ENCODE assay signal across 18 cellular contexts in the genomic region with DNA sequence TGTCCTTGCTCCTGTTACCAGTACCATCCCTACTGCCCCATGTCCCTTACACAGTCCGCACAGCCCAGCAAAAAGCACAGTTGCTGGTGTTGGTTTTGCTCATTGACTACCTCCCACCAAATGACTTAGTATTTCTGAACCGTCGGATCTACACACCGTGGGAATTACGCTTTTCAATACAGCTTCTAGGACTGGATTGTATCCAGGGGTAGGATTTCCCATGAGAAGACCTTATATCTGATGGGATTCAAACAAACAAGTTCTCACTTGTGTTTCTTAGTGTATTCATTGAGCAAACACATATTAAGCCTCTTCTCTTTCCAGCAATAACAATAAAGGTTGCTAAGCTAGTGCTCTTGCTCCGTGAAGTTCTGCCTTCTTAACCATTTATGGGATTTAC.
"Had no signal": no experiment of that assay in that cellular context is flagged by ENCODE, and none has a peak within 500 bp of the region (broad histone marks: within the 10 kb centered on the region; RNA-seq: fewer than 3 reads in every experiment).

No MANE protein-coding gene starts in this region.

- H3K27ac ChIP-seq: ascending aorta, lower lobe of right lung, thoracic aorta, vagina, VCaP had no signal

- H3K27me3 ChIP-seq: ascending aorta, vagina had no signal

- H3K4me3 ChIP-seq: ascending aorta, lower lobe of right lung, mucosa of descending colon, thoracic aorta, vagina had no signal

- H3K4me1 ChIP-seq: ascending aorta had no signal

- H3K9me3 ChIP-seq: ascending aorta, lower lobe of right lung, mucosa of descending colon, thoracic aorta, vagina had no signal

- DNase-seq: activated CD4-positive, alpha-beta T cell treated with anti-CD3 and anti-CD28 coated beads, Interleukin-2, amount 10 ng/mL, durations not matched to agents 24 days and 14 days; activated CD8-positive, alpha-beta memory T cell treated with anti-CD3 and anti-CD28 coated beads, Interleukin-2, amount 10 ng/mL, durations not matched to agents 7 days and 5 days; activated CD8-positive, alpha-beta T cell treated with anti-CD3 and anti-CD28 coated beads for 36 hours; activated gamma-delta T cell; activated T-cell treated with anti-CD3 and anti-CD28 coated beads for 4 hours; lower lobe of right lung; mesendoderm; mucosa of descending colon; nucleus accumbens; small intestine; stimulated activated CD8-positive, alpha-beta memory T cell treated with anti-CD3 and anti-CD28 coated beads, Interleukin-4, amount 100 ng/mL, for 48 hours; stimulated activated naive CD4-positive, alpha-beta T cell had no signal

- ATAC-seq: activated CD4-positive, CD25-positive, alpha-beta regulatory T cell treated with anti-CD3 and anti-CD28 coated beads, Interleukin-2, amount 50 U/mL, for 24 hours; activated CD8-positive, alpha-beta memory T cell treated with anti-CD3 and anti-CD28 coated beads, Interleukin-2, amount 10 ng/mL, durations not matched to agents 7 days and 5 days; activated CD8-positive, alpha-beta T cell treated with anti-CD3 and anti-CD28 coated beads for 36 hours; lower lobe of right lung; mucosa of descending colon; sciatic nerve had no signal
